ENCODE assay signal across 1 cellular context in genomic region chr1:153353226-153353947, GRCh38.
TF ChIP-seq lines count a peak whose summit lies in the region.

No MANE protein-coding gene starts in this region.

TF ChIP-seq in HCT116, 20 proteins besides CTCF, POLR2A, EP300 and RAD21:
- TF ChIP-seq SIN3A (IDR thresholded peaks at IDR 0.05; ENCODE audit: low read depth) (no peak), CBX3 (IDR thresholded peaks at IDR 0.05; ENCODE audit: low read depth) (no peak), CEBPB (IDR thresholded peaks at IDR 0.05; ENCODE audit: low read depth) (no peak), POLR2AphosphoS5 (IDR thresholded peaks at IDR 0.05; ENCODE audit: low read depth, low read length) (no peak), ZNF274 (IDR thresholded peaks at IDR 0.05; ENCODE audit: low read depth, low read length) (no peak), EGR1 (IDR thresholded peaks at IDR 0.05; ENCODE audit: low read depth) (no peak), YY1 (IDR thresholded peaks at IDR 0.05; ENCODE audit: extremely low read depth, insufficient replicate concordance, low read depth, low read length) (no peak), JUND (IDR thresholded peaks at IDR 0.05) (no peak), SP1 (IDR thresholded peaks at IDR 0.05; ENCODE audit: low read depth) (no peak)
